Comparison of ENCODE assay signal across 1 cellular context in genomic region chr4:174314770-174315169, GRCh38.
TF ChIP-seq lines count a peak whose summit lies in the region.

No MANE protein-coding gene starts in this region.

TF ChIP-seq in H1, 55 proteins besides CTCF, POLR2A, EP300 and RAD21:
- TF ChIP-seq MAFK (IDR thresholded peaks at IDR 0.05; ENCODE audit: low read depth, low read length) (0 out of 2 replicates have a peak, but pooled peaks have one; percentile 47), POLR2AphosphoS5 (IDR thresholded peaks at IDR 0.05; ENCODE audit: low read depth, low read length) (no peak)
